Comparison of ENCODE assay signal across 1 cellular context in genomic region chr9:105291422-105291859, GRCh38.
TF ChIP-seq lines count a peak whose summit lies in the region.

No MANE protein-coding gene starts in this region.

TF ChIP-seq in HepG2, 621 proteins besides CTCF, POLR2A, EP300 and RAD21 (continued from another document):
- peak; percentile 98 for TF ChIP-seq IKZF5 (CRISPR knock-in tag; IDR thresholded peaks at IDR 0.05)
- peak; percentile 92 for TF ChIP-seq SP5 (CRISPR knock-in tag; IDR thresholded peaks at IDR 0.05; ENCODE audit: borderline replicate concordance, low read depth)
- TF ChIP-seq FOXO1 (CRISPR knock-in tag; IDR thresholded peaks at IDR 0.05), result peak; percentile 92
- peak; percentile 43; the same call in 1 of the 2 replicates for TF ChIP-seq CHD4 (IDR thresholded peaks at IDR 0.05; ENCODE audit: borderline replicate concordance, low read length)
- TF ChIP-seq TBX2 (CRISPR knock-in tag; IDR thresholded peaks at IDR 0.05; ENCODE audit: borderline replicate concordance), result peak; percentile 89; the same call in 1 of the 2 replicates
- peak; percentile 71; the same call in 1 of the 2 replicates for TF ChIP-seq THAP11 (CRISPR knock-in tag; IDR thresholded peaks at IDR 0.05)
- TF ChIP-seq FIP1L1 (IDR thresholded peaks at IDR 0.05; ENCODE audit: borderline replicate concordance, insufficient read depth, low read depth, low read length), result no peak
- TF ChIP-seq SIX4 (CRISPR knock-in tag; IDR thresholded peaks at IDR 0.05), result peak; percentile 30; the same call in 1 of the 2 replicates
- peak; percentile 48; the same call in 1 of the 2 replicates for TF ChIP-seq RXRA (CRISPR knock-in tag; IDR thresholded peaks at IDR 0.05)
- peak; percentile 50; the same call in 1 of the 2 replicates for TF ChIP-seq ATF1 (CRISPR knock-in tag; IDR thresholded peaks at IDR 0.05)
- peak; percentile 58; the same call in 1 of the 2 replicates for TF ChIP-seq ZFP36L1 (CRISPR knock-in tag; IDR thresholded peaks at IDR 0.05)
- TF ChIP-seq NR2F6 (IDR thresholded peaks at IDR 0.05), result peak; percentile 30; the same call in 1 of the 2 replicates
- peak; percentile 77 for TF ChIP-seq NR2F6 (CRISPR knock-in tag; IDR thresholded peaks at IDR 0.05)
- TF ChIP-seq THAP7 (CRISPR knock-in tag; IDR thresholded peaks at IDR 0.05), result no peak
- TF ChIP-seq HOXA5 (CRISPR knock-in tag; IDR thresholded peaks at IDR 0.05), result peak; percentile 9; the same call in 1 of the 2 replicates
- TF ChIP-seq RBM39 (IDR thresholded peaks at IDR 0.05; ENCODE audit: low read depth, low read length, poor library complexity, severe bottlenecking), result no peak
- TF ChIP-seq CBFB (CRISPR knock-in tag; IDR thresholded peaks at IDR 0.05), result 0 out of 2 replicates have a peak, but pooled peaks have one; percentile 52
- peak; percentile 83 for TF ChIP-seq ATF2 (CRISPR knock-in tag; IDR thresholded peaks at IDR 0.05)
- peak; percentile 91 for TF ChIP-seq POGZ (CRISPR knock-in tag; IDR thresholded peaks at IDR 0.05)
- TF ChIP-seq MED1 (CRISPR knock-in tag; IDR thresholded peaks at IDR 0.05), result peak; percentile 93
- peak; percentile 61; the same call in 1 of the 2 replicates for TF ChIP-seq ZNF280D (CRISPR knock-in tag; IDR thresholded peaks at IDR 0.05)
- TF ChIP-seq KDM6A (CRISPR knock-in tag; IDR thresholded peaks at IDR 0.05; ENCODE audit: low read depth), result peak; percentile 87
- TF ChIP-seq STAT6 (CRISPR knock-in tag; IDR thresholded peaks at IDR 0.05; ENCODE audit: borderline replicate concordance), result peak; percentile 93
- peak; percentile 93 for TF ChIP-seq HOMEZ (CRISPR knock-in tag; IDR thresholded peaks at IDR 0.05; ENCODE audit: low read depth)
- 0 out of 2 replicates have a peak, but pooled peaks have one; percentile 59 for TF ChIP-seq ZHX1 (CRISPR knock-in tag; IDR thresholded peaks at IDR 0.05; ENCODE audit: low read depth)
- no peak for TF ChIP-seq ZNF276 (CRISPR knock-in tag; IDR thresholded peaks at IDR 0.05; ENCODE audit: low read depth)
- TF ChIP-seq SP2 (CRISPR knock-in tag; IDR thresholded peaks at IDR 0.05), result no peak
- TF ChIP-seq ARID4A (CRISPR knock-in tag; IDR thresholded peaks at IDR 0.05; ENCODE audit: borderline replicate concordance), result peak; percentile 55; the same call in 1 of the 2 replicates
- TF ChIP-seq NFE2L2 (IDR thresholded peaks at IDR 0.05; ENCODE audit: low read length), result no peak
- peak; percentile 64; the same call in 1 of the 2 replicates for TF ChIP-seq ZBTB33 (CRISPR knock-in tag; IDR thresholded peaks at IDR 0.05)
- TF ChIP-seq PITX1 (CRISPR knock-in tag; IDR thresholded peaks at IDR 0.05), result peak; percentile 71; the same call in 1 of the 2 replicates
- TF ChIP-seq PPARG (CRISPR knock-in tag; conservative IDR thresholded peaks at IDR 0.05), result peak; percentile 91
